12 cellular contexts compared by ENCODE assay signal in the genomic region with DNA sequence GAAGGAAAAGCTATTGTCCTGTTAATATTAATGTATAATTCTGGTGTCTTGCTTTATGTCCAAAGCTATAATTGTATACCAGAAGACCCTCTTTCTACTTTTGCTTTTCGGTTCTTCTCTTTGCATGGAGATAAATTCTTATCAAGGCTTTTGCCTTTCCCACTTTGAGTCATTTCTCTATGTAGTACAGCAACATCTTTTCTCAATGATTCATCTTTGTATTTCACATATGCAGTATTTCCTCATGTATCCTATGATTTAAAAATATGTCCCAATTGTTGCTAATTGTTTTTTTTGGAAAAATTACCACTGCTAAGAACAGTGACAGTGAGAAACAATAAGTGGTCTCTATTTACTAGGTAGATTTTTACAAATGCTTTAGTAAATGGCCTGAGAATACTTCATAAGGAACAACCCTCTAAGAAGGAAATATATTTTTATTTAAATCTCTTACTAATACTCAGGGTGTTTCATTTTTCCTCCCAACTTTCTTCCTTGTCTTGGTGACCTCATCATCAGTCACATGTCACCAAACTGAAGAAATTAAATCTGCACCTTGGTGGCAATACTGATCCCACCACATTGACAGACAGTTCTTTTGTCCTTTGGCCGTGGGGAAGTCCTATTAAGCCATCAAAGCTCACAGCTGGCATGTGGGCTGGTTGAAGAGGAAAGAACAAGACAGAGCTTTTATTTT.
A peak's percentile ranks its signal among the peaks of the same experiment; 100 is the strongest.
DNase-seq lines count a peak whose midpoint lies in the region; ATAC-seq and TF ChIP-seq lines count a peak whose summit lies in the region.
"Had no signal": no experiment of that assay in that cellular context is flagged by ENCODE, and none has a peak within 500 bp of the region (broad histone marks: within the 10 kb centered on the region; RNA-seq: fewer than 3 reads in every experiment).

No MANE protein-coding gene starts in this region.

- H3K4me1 ChIP-seq in ACC112 (ENCODE audit: control insufficient read depth, insufficient read depth, low read length, unreplicated experiment), result peaks cover 24% of the 10 kb centered on the region
- H3K4me1 ChIP-seq in HCT116 (ENCODE audit: control insufficient read depth in 1 of 2, insufficient read depth in 2 of 2, low read length in 2 of 2), result peaks cover 0 to 21% of the 10 kb centered on the region in 2 experiments; a peak in 2 of 4 replicates

- BruUV-seq in HCT116 (replicated peaks; lab: Mats Ljungman, UMichigan), result no TSS peak

- TF ChIP-seq RAD21 in HCT116 (IDR thresholded peaks at IDR 0.05; ENCODE audit: low read depth), result no peak; the same call in 1 of the 2 replicates

- no peaks in the 10 kb centered on the region for H3K79me2 ChIP-seq in ACC112 (ENCODE audit: control insufficient read depth, insufficient read depth, low read length, unreplicated experiment)
- H3K79me2 ChIP-seq in HCT116 (ENCODE audit: insufficient read depth, low read length), result no peaks in the 10 kb centered on the region

- H3K4me2 ChIP-seq in HCT116 (ENCODE audit: low read length), result peak overlapping the region; percentile 28

- H3K9ac ChIP-seq in HCT116 (ENCODE audit: low read length), result no peak overlapping the region

- intact Hi-C loops in HCT116 (cut with micrococcal nuclease), result no loop called here

- H3K27me3 ChIP-seq in ACC112 (ENCODE audit: insufficient read depth, low read length), result no peaks in the 10 kb centered on the region
- H3K27me3 ChIP-seq in HCT116 (ENCODE audit: insufficient read depth, low read length), result no peaks in the 10 kb centered on the region

- RAD21 ChIA-PET in HCT116 (lab: Charles Lee; ENCODE audit: low non-redundant PET in 1 of 2, low total read pairs in 2 of 2, uncharacterized antibody in 2 of 2, unreplicated experiment in 2 of 2), result no interaction called here

- ATAC-seq in HCT116, result no peak
- no peak for ATAC-seq in HG03196 (IDR thresholded peaks at IDR 0.05; ENCODE audit: unreplicated experiment)
- ATAC-seq in HG02938 (IDR thresholded peaks at IDR 0.05; ENCODE audit: unreplicated experiment), result no peak

- peak overlapping the region; percentile 67 for H2AFZ ChIP-seq in ACC112 (ENCODE audit: low read length, unreplicated experiment)
- no peak overlapping the region for H2AFZ ChIP-seq in HCT116 (ENCODE audit: low read depth, low read length, poor library complexity, severe bottlenecking)

- no peak for TF ChIP-seq POLR2A in HCT116 (IDR thresholded peaks at IDR 0.05; ENCODE audit: borderline replicate concordance, extremely low read depth, insufficient read depth, insufficient read length)

- TF ChIP-seq CTCF in HCT116 (IDR thresholded peaks at IDR 0.05 in 2 of 3, conservative IDR thresholded peaks at IDR 0.05 in 1 of 3; ENCODE audit: borderline replicate concordance in 1 of 3, insufficient read depth in 1 of 3, low read depth in 2 of 3, low read length in 2 of 3), result no peak

- no peak for DNase-seq in HCT116 (ENCODE audit: low read depth, low spot score)
- DNase-seq in amniotic stem cell (lab: John Stamatoyannopoulos, UW), result peak; percentile 2
- DNase-seq in foreskin melanocyte, result peak; percentile 12
- DNase-seq in Ammon's horn (ENCODE audit: low spot score), result no peak
- no peak for DNase-seq in GF-D8 (lab: John Stamatoyannopoulos, UW)
- DNase-seq: activated T-cell treated with anti-CD3 and anti-CD28 coated beads, Interleukin-2, amount 50 U/mL, for 24 hours; DND-41; NCI-H1105; NCI-H774 had no signal

- H3K27ac ChIP-seq in ACC112 (ENCODE audit: low read depth, low read length), result peak overlapping the region; percentile 95
- H3K27ac ChIP-seq in HCT116 (ENCODE audit: low read depth, low read length), result no peak overlapping the region

- peak overlapping the region; percentile 6; the same call in 1 of the 2 replicates for H3K4me3 ChIP-seq in ACC112 (ENCODE audit: low read depth, low read length)
- no peak overlapping the region for H3K4me3 ChIP-seq in HCT116 (replicated peaks in 1 of 2; ENCODE audit: low read depth in 1 of 2, low read length in 2 of 2)

- no peaks in the 10 kb centered on the region for H3K9me2 ChIP-seq in HCT116 (ENCODE audit: insufficient read depth)

- CTCF ChIA-PET in HCT116 (lab: Charles Lee), result no interaction called here

- H3K9me3 ChIP-seq in HCT116 (ENCODE audit: control insufficient read depth in 1 of 2, insufficient read depth in 1 of 2, low read depth in 1 of 2, low read length in 2 of 2), result no peaks in the 10 kb centered on the region

- no peaks in the 10 kb centered on the region for H4K20me1 ChIP-seq in HCT116 (ENCODE audit: insufficient read depth)

- POLR2A ChIA-PET in HCT116 (lab: Charles Lee), result interaction anchor here (0.6 kb wide), 1 partner anchor 865 kb away, joined by 3 read pairs; no protein-coding TSS in a partner anchor

- H3K36me3 ChIP-seq in ACC112 (ENCODE audit: insufficient read depth, low read length) (no peaks in the 10 kb centered on the region), HCT116 (ENCODE audit: control insufficient read depth in 1 of 2, insufficient read depth in 2 of 2, low read length in 2 of 2) (no peaks in the 10 kb centered on the region)

TF ChIP-seq in HCT116, 20 proteins besides CTCF, POLR2A, EP300 and RAD21 (continues in another document):
- TF ChIP-seq EZH2 (IDR thresholded peaks at IDR 0.05) (no peak), FOSL1 (IDR thresholded peaks at IDR 0.05; ENCODE audit: low read depth) (peak; percentile 61), JUND (IDR thresholded peaks at IDR 0.05) (peak; percentile 50), SP1 (IDR thresholded peaks at IDR 0.05; ENCODE audit: low read depth) (peak; percentile 39), SIN3A (IDR thresholded peaks at IDR 0.05; ENCODE audit: low read depth) (no peak), EGR1 (IDR thresholded peaks at IDR 0.05; ENCODE audit: low read depth) (no peak), ELF1 (IDR thresholded peaks at IDR 0.05; ENCODE audit: borderline replicate concordance, low read depth) (no peak; the same call in 1 of the 2 replicates), YY1 (IDR thresholded peaks at IDR 0.05; ENCODE audit: extremely low read depth, insufficient replicate concordance, low read depth, low read length) (no peak), SRF (IDR thresholded peaks at IDR 0.05; ENCODE audit: low read depth) (no peak), ZNF274 (IDR thresholded peaks at IDR 0.05; ENCODE audit: low read depth, low read length) (no peak), CEBPB (IDR thresholded peaks at IDR 0.05; ENCODE audit: low read depth) (peak; percentile 26; the same call in 1 of the 2 replicates), ZFX (IDR thresholded peaks at IDR 0.05) (no peak), EZH2phosphoT487 (IDR thresholded peaks at IDR 0.05; ENCODE audit: borderline replicate concordance) (no peak), TCF7L2 (IDR thresholded peaks at IDR 0.05; ENCODE audit: borderline replicate concordance, extremely low read depth, insufficient read depth, insufficient read length) (no peak), CBX3 (IDR thresholded peaks at IDR 0.05; ENCODE audit: low read depth) (no peak), POLR2AphosphoS5 (IDR thresholded peaks at IDR 0.05; ENCODE audit: low read depth, low read length) (no peak)
- TF ChIP-seq, protein P1, sequence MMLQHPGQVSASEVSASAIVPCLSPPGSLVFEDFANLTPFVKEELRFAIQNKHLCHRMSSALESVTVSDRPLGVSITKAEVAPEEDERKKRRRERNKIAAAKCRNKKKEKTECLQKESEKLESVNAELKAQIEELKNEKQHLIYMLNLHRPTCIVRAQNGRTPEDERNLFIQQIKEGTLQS (IDR thresholded peaks at IDR 0.05), result no peak
- TF ChIP-seq, protein P2, sequence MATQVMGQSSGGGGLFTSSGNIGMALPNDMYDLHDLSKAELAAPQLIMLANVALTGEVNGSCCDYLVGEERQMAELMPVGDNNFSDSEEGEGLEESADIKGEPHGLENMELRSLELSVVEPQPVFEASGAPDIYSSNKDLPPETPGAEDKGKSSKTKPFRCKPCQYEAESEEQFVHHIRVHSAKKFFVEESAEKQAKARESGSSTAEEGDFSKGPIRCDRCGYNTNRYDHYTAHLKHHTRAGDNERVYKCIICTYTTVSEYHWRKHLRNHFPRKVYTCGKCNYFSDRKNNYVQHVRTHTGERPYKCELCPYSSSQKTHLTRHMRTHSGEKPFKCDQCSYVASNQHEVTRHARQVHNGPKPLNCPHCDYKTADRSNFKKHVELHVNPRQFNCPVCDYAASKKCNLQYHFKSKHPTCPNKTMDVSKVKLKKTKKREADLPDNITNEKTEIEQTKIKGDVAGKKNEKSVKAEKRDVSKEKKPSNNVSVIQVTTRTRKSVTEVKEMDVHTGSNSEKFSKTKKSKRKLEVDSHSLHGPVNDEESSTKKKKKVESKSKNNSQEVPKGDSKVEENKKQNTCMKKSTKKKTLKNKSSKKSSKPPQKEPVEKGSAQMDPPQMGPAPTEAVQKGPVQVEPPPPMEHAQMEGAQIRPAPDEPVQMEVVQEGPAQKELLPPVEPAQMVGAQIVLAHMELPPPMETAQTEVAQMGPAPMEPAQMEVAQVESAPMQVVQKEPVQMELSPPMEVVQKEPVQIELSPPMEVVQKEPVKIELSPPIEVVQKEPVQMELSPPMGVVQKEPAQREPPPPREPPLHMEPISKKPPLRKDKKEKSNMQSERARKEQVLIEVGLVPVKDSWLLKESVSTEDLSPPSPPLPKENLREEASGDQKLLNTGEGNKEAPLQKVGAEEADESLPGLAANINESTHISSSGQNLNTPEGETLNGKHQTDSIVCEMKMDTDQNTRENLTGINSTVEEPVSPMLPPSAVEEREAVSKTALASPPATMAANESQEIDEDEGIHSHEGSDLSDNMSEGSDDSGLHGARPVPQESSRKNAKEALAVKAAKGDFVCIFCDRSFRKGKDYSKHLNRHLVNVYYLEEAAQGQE (IDR thresholded peaks at IDR 0.05; ENCODE audit: low read depth), result no peak
- TF ChIP-seq, protein P3, sequence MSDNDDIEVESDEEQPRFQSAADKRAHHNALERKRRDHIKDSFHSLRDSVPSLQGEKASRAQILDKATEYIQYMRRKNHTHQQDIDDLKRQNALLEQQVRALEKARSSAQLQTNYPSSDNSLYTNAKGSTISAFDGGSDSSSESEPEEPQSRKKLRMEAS (IDR thresholded peaks at IDR 0.05), result peak; percentile 57; the same call in 1 of the 2 replicates

Comparison
In these comparisons a context has a peak if more than half of its experiments do, and no peak if none do; other contexts are left out.
1. DNase-seq: peak in amniotic stem cell (single experiment) and foreskin melanocyte (single experiment); none in HCT116 (single experiment), Ammon's horn (single experiment) and GF-D8 (single experiment).